In genomic region chr13:48094404-48094780, GRCh38 we compare ENCODE assay signal across 8 cellular contexts. TPM values are rescaled to one million over a fixed set of nuclear protein-coding genes. Genes with fewer than 3 reads are reported as not detected.
A peak's percentile ranks its signal among the peaks of the same experiment; 100 is the strongest.
DNase-seq lines count a peak whose midpoint lies in the region; ATAC-seq and TF ChIP-seq lines count a peak whose summit lies in the region.

No MANE protein-coding gene starts in this region.

- H3K79me2 ChIP-seq in OCI-LY7 (ENCODE audit: insufficient read depth, low read depth, low read length), result peaks cover 55% of the 10 kb centered on the region

- peak overlapping the region; percentile 100 for H3K4me3 Mint-ChIP-seq in CD4-positive, alpha-beta T cell

- H3K36me3 ChIP-seq in OCI-LY7 (ENCODE audit: insufficient read depth, low read length), result peaks cover 2% of the 10 kb centered on the region; the same call in 1 of the 2 replicates
- H3K36me3 ChIP-seq in mesodermal cell (ENCODE audit: control insufficient read depth, insufficient read depth, low read length), result peaks cover 10% of the 10 kb centered on the region

- H3K4me2 ChIP-seq in OCI-LY7 (ENCODE audit: low read length), result peak overlapping the region; percentile 95

- H3K27me3 ChIP-seq in CD4-positive, alpha-beta T cell (ENCODE audit: control insufficient read depth, insufficient read depth, low read length), result no peaks in the 10 kb centered on the region
- H3K27me3 ChIP-seq in dorsolateral prefrontal cortex, result no peaks in the 10 kb centered on the region

- peak overlapping the region; percentile 84 for H3K27ac ChIP-seq in CD4-positive, alpha-beta T cell (ENCODE audit: low read depth, low read length)
- H3K27ac ChIP-seq in OCI-LY7 (ENCODE audit: low read depth, low read length, poor library complexity, severe bottlenecking) (peak overlapping the region; percentile 39), dorsolateral prefrontal cortex (peak overlapping the region in 56 of 59 donors; percentile 5 to 96 (median 80)), mesodermal cell (ENCODE audit: low read depth, low read length, severe bottlenecking) (peak overlapping the region; percentile 39)

- 0% methylated on average over 2 to 14 of the region's 14 CpGs for WGBS in mesodermal cell (ENCODE audit: insufficient coverage in 2 of 2), 2 experiments

- H3K9me2 ChIP-seq in OCI-LY7 (ENCODE audit: insufficient read depth, low read length), result no peaks in the 10 kb centered on the region

- no peaks in the 10 kb centered on the region for H3K27me3 Mint-ChIP-seq in CD4-positive, alpha-beta T cell

- peaks cover 59% of the 10 kb centered on the region for H3K4me1 Mint-ChIP-seq in CD4-positive, alpha-beta T cell (ENCODE audit: low read depth)

- H3K36me3 Mint-ChIP-seq in CD4-positive, alpha-beta T cell (ENCODE audit: low read depth), result peaks cover 33% of the 10 kb centered on the region

- no peak for TF ChIP-seq CTCF in CD4-positive, alpha-beta T cell (IDR thresholded peaks at IDR 0.05)
- TF ChIP-seq CTCF in OCI-LY7 (conservative IDR thresholded peaks at IDR 0.05; ENCODE audit: low read length) (no peak), dorsolateral prefrontal cortex (IDR thresholded peaks at IDR 0.05 in 54 of 56, conservative IDR thresholded peaks at IDR 0.05 in 2 of 56; ENCODE audit: low read depth in 1 of 56, partially characterized antibody in 56 of 56) (no peak)

- peak overlapping the region; percentile 60; the same call in 1 of the 2 replicates for H2AFZ ChIP-seq in OCI-LY7 (ENCODE audit: low read length)

- peak overlapping the region; percentile 99 for H3K4me3 ChIP-seq in OCI-LY7 (ENCODE audit: low read depth, low read length, poor library complexity, severe bottlenecking)
- H3K4me3 ChIP-seq in dorsolateral prefrontal cortex, result peak overlapping the region; percentile 57 to 100 (median 97)
- peak overlapping the region; percentile 99 for H3K4me3 ChIP-seq in mesodermal cell (ENCODE audit: extremely low read depth, insufficient read depth, low read length, poor library complexity, severe bottlenecking)

- H3K9me3 ChIP-seq in CD4-positive, alpha-beta T cell (ENCODE audit: control insufficient read depth, low read length), result no peaks in the 10 kb centered on the region
- H3K9me3 ChIP-seq in OCI-LY7 (ENCODE audit: low read length) (no peaks in the 10 kb centered on the region), mesodermal cell (ENCODE audit: control insufficient read depth, low read length) (peaks cover 3% of the 10 kb centered on the region)

- intact Hi-C loops in CD4-positive, alpha-beta T cell (cut with DNase I, micrococcal nuclease), result loop anchor here in 1 of 2 experiments (2.0 to 10.0 kb wide), 3 partner anchors 208 to 880 kb away; partner anchors contain the start of genes FNDC3A and RB1
- intact Hi-C loops in OCI-LY7 (cut with micrococcal nuclease; ENCODE audit: unreplicated experiment), result loop anchor here (5.0 kb wide), 1 partner anchor 57 kb away; the partner anchor contains the start of gene NUDT15
- intact Hi-C loops in dorsolateral prefrontal cortex (cut with DNase I), result loop anchor here (2.0 to 10.0 kb wide), 5 partner anchors 57 to 490 kb away; partner anchors contain the start of genes ITM2B (in 2 of the 2), NUDT15 (in 1 of the 2) and RB1 (in 1 of the 2)

- CTCF ChIA-PET in CD4-positive, alpha-beta T cell (lab: Charles Lee), result interaction anchor here (0.7 to 2.4 kb wide), 30 partner anchors 9 to 1697 kb away, joined by 3 to 48 read pairs (median 4); partner anchors contain the start of genes ITM2B, NUDT15, RB1 and RCBTB2
- CTCF ChIA-PET in OCI-LY7 (lab: Charles Lee; ENCODE audit: unreplicated experiment), result interaction anchor here (0.6 to 2.2 kb wide), 2 partner anchors 16 to 409 kb away, joined by 4 to 6 read pairs; no protein-coding TSS in a partner anchor

- H3K9me3 Mint-ChIP-seq in CD4-positive, alpha-beta T cell, result no peaks in the 10 kb centered on the region

- BruUV-seq in OCI-LY7 (replicated peaks; lab: Mats Ljungman, UMichigan), result TSS peak; percentile 57

- H3K27ac Mint-ChIP-seq in CD4-positive, alpha-beta T cell, result peak overlapping the region; percentile 95

- POLR2A ChIA-PET in CD4-positive, alpha-beta T cell (lab: Charles Lee), result interaction anchor here (1.0 to 2.4 kb wide), 19 partner anchors 15 to 468 kb away, joined by 3 to 40 read pairs (median 4); partner anchors contain the start of genes ITM2B, LPAR6, NUDT15 and RB1
- POLR2A ChIA-PET in OCI-LY7 (lab: Charles Lee), result interaction anchor here (0.6 to 1.0 kb wide), 3 partner anchors 16 to 438 kb away, joined by 3 read pairs; partner anchors contain the start of gene RCBTB2

- H3K4me1 ChIP-seq in OCI-LY7 (ENCODE audit: insufficient read depth, low read length, poor library complexity, severe bottlenecking), result peaks cover 21% of the 10 kb centered on the region
- H3K4me1 ChIP-seq in mesodermal cell (ENCODE audit: control insufficient read depth, insufficient read depth, low read length, poor library complexity, severe bottlenecking), result peaks cover 4% of the 10 kb centered on the region

- no peak for ATAC-seq in CD4-positive, alpha-beta T cell (ENCODE audit: poor library complexity)
- ATAC-seq in GM21717 (IDR thresholded peaks at IDR 0.05; ENCODE audit: unreplicated experiment), result peak; percentile 9

- peaks cover 22% of the 10 kb centered on the region for H4K20me1 ChIP-seq in OCI-LY7 (ENCODE audit: insufficient read depth, low read length)

- DNase-seq in CD4-positive, alpha-beta T cell, result no peak
- DNase-seq in OCI-LY7 (ENCODE audit: low spot score) (peak; percentile 22), dorsolateral prefrontal cortex (peak in 1 of 10 donors; percentile 40), H4 (ENCODE audit: low spot score) (no peak), epidermal melanocyte (ENCODE audit: insufficient read length, low spot score) (no peak)
- no peak for DNase-seq in stimulated activated CD4-positive, alpha-beta T cell treated with anti-CD3 and anti-CD28 coated beads, Interleukin-12 subunit alpha, Interleukin-12 subunit beta, amount 100 ng/mL, for 4 hours

RNA-seq across cellular contexts. Expression of gene MED4, which starts 0.5 kb away (rescaled TPM):
- total RNA-seq in CD4-positive, alpha-beta T cell, result 10 to 100 TPM; 48.9 to 56.1 TPM
- total RNA-seq in OCI-LY7 (2014; rRNA removed; shearing (Covaris generic)), result 25.2 and 31.1 TPM in 2 replicates
- total RNA-seq in OCI-LY7 (2022) (53.1 and 57.0 TPM in 2 replicates), dorsolateral prefrontal cortex (10 to 100 TPM; 25.6 to 57.8 (median 42.3) TPM)
- polyA plus RNA-seq in mesodermal cell (2013, experiment 1 of 2), result 50.0 TPM
- 58.7 TPM for polyA plus RNA-seq in mesodermal cell (2013, experiment 2 of 2)
- total RNA-seq in H4 (2014; rRNA removed; shearing (Covaris generic)), result 27.1 and 27.7 TPM in 2 replicates

RNA-seq across cellular contexts. Expression of gene NUDT15, which starts 56.9 kb away (rescaled TPM):
- total RNA-seq in CD4-positive, alpha-beta T cell, result 10 to 100 TPM; 14.4 to 16.2 TPM
- 19.3 and 26.8 TPM in 2 replicates for total RNA-seq in OCI-LY7 (2014; rRNA removed; shearing (Covaris generic))
- total RNA-seq in OCI-LY7 (2022) (15.9 and 17.8 TPM in 2 replicates), dorsolateral prefrontal cortex (10 to 100 TPM in 4 of 120 experiments, 1 to 10 TPM in 116; 4.3 to 11.9 (median 6.7) TPM)
- 21.9 TPM for polyA plus RNA-seq in mesodermal cell (2013, experiment 1 of 2)
- polyA plus RNA-seq in mesodermal cell (2013, experiment 2 of 2), result 23.5 TPM
- 19.7 and 27.3 TPM in 2 replicates for total RNA-seq in H4 (2014; rRNA removed; shearing (Covaris generic))
